ENCODE assay signal across 10 cellular contexts in genomic region chr16:57530531-57531252, GRCh38. TPM values are rescaled to one million over a fixed set of nuclear protein-coding genes. Genes with fewer than 3 reads are reported as not detected.
DNase-seq lines count a peak whose midpoint lies in the region; ATAC-seq and TF ChIP-seq lines count a peak whose summit lies in the region.
"Had no signal": no experiment of that assay in that cellular context is flagged by ENCODE, and none has a peak within 500 bp of the region (broad histone marks: within the 10 kb centered on the region; RNA-seq: fewer than 3 reads in every experiment).

No MANE protein-coding gene starts in this region.

- ATAC-seq in left lobe of liver (no peak), HG02678 (IDR thresholded peaks at IDR 0.05; ENCODE audit: unreplicated experiment) (no peak)

- H3K4me3 ChIP-seq in WERI-Rb-1 (ENCODE audit: low read depth, low read length), result no peak overlapping the region
- no peak overlapping the region for H3K4me3 ChIP-seq in suprapubic skin

- peak; percentile 61 for DNase-seq in activated CD8-positive, alpha-beta memory T cell treated with anti-CD3 and anti-CD28 coated beads, Interleukin-2, amount 50 U/mL, for 48 hours
- DNase-seq in activated CD8-positive, alpha-beta memory T cell treated with anti-CD3 and anti-CD28 coated beads for 24 hours, result no peak
- DNase-seq in WERI-Rb-1, result peak; percentile 3
- peak; percentile 31 for DNase-seq in left lobe of liver (ENCODE audit: low spot score)
- peak; percentile 49 to 75 for DNase-seq in suprapubic skin (ENCODE audit: low spot score in 2 of 2)
- no peak for DNase-seq in NCI-H82 treated with DMSO at 0.1 percent for 48 hours (lab: John Stamatoyannopoulos, UW; ENCODE audit: unreplicated experiment)
- no peak for DNase-seq in DMS114 treated with DMSO at 0.1 percent for 48 hours (lab: John Stamatoyannopoulos, UW; ENCODE audit: unreplicated experiment)

- H3K27ac ChIP-seq in WERI-Rb-1 (no peak overlapping the region), suprapubic skin (no peak overlapping the region)
- H3K27ac ChIP-seq: KMS-11 had no signal

- WGBS in suprapubic skin, result 81% methylated on average over 22 of the region's 22 CpGs

- H3K4me1 ChIP-seq in suprapubic skin, result peaks cover 47% of the 10 kb centered on the region

- no peak for TF ChIP-seq EP300 in suprapubic skin (IDR thresholded peaks at IDR 0.05)

- H3K9me3 ChIP-seq in WERI-Rb-1 (ENCODE audit: severe bottlenecking) (no peaks in the 10 kb centered on the region), suprapubic skin (no peaks in the 10 kb centered on the region)

- no peak for TF ChIP-seq POLR2A in suprapubic skin (IDR thresholded peaks at IDR 0.05)

- no peak for TF ChIP-seq CTCF in WERI-Rb-1 (IDR thresholded peaks at IDR 0.05; ENCODE audit: low read depth, low read length)
- no peak for TF ChIP-seq CTCF in suprapubic skin (IDR thresholded peaks at IDR 0.05)

- H3K27me3 ChIP-seq in WERI-Rb-1 (ENCODE audit: insufficient read depth, low read depth, severe bottlenecking) (no peaks in the 10 kb centered on the region), suprapubic skin (no peaks in the 10 kb centered on the region)

- H3K36me3 ChIP-seq in WERI-Rb-1, result no peaks in the 10 kb centered on the region; the same call in 1 of the 2 replicates
- no peaks in the 10 kb centered on the region for H3K36me3 ChIP-seq in suprapubic skin

RNA-seq across cellular contexts. Expression of gene CCDC102A, which starts 5.7 kb away (rescaled TPM):
- total RNA-seq in left lobe of liver, result 0.83 TPM
- total RNA-seq in suprapubic skin, result 10 to 100 TPM in 1 of 4 donors, 1 to 10 TPM in 3; 7.1 to 11.5 (median 8.5) TPM

RNA-seq across cellular contexts. Expression of gene ADGRG5, which starts 11.8 kb away (rescaled TPM):
- total RNA-seq in left lobe of liver (0.10 TPM), suprapubic skin (under 1 TPM in 3 of 4 donors, not detected in 1; 0.16 to 0.53 (median 0.16) TPM)
- total RNA-seq: SK-MEL-5 had no signal

RNA-seq across cellular contexts. Expression of gene DOK4, which starts 44.4 kb away (rescaled TPM):
- 43.9 TPM for total RNA-seq in left lobe of liver
- total RNA-seq in suprapubic skin, result 10 to 100 TPM; 29.8 to 66.8 (median 51.3) TPM

Comparison
In these comparisons a context has a peak if more than half of its experiments do, and no peak if none do; other contexts are left out.
1. DNase-seq: peak in activated CD8-positive, alpha-beta memory T cell treated with anti-CD3 and anti-CD28 coated beads, Interleukin-2, amount 50 U/mL, for 48 hours (single experiment), WERI-Rb-1 (single experiment), left lobe of liver (single experiment) and suprapubic skin (2 of 2); none in activated CD8-positive, alpha-beta memory T cell treated with anti-CD3 and anti-CD28 coated beads for 24 hours (single experiment), NCI-H82 treated with DMSO at 0.1 percent for 48 hours (single experiment) and DMS114 treated with DMSO at 0.1 percent for 48 hours (single experiment).